8 cellular contexts compared by ENCODE assay signal in genomic region chr1:40257688-40258444, GRCh38. TPM values are rescaled to one million over a fixed set of nuclear protein-coding genes. Genes with fewer than 3 reads are reported as not detected.
A peak's percentile ranks its signal among the peaks of the same experiment; 100 is the strongest.
DNase-seq lines count a peak whose midpoint lies in the region; ATAC-seq, FAIRE-seq and TF ChIP-seq lines count a peak whose summit lies in the region.

TSS of gene ZMPSTE24 (plus strand) at chr1:40258236. CDS start at chr1:40258272, 36 bp downstream.

- peak; percentile 99 for FAIRE-seq in GM12892 (lab: Jason Lieb, UNC)

- H3K9me3 ChIP-seq in heart right ventricle (no peaks in the 10 kb centered on the region), upper lobe of left lung (no peaks in the 10 kb centered on the region)

- H3K4me1 ChIP-seq in heart right ventricle = peaks cover 0 to 61% (median 37%) of the 10 kb centered on the region in 9 donors
- H3K4me1 ChIP-seq in upper lobe of left lung = peaks cover 21 to 38% (median 22%) of the 10 kb centered on the region in 4 donors

- intact Hi-C loops in T-helper 1 cell treated with Interleukin-12 subunit alpha and Interleukin-12 subunit beta and Interleukin-4 antibody, amounts not matched to agents 30 ng/mL and 1 ng/mL, for 36 hours (cut with micrococcal nuclease) = loop anchor here (1.0 to 5.0 kb wide), 14 partner anchors 17 to 604 kb away; partner anchors contain the start of genes CAP1, CITED4, NFYC and RLF
- intact Hi-C loops in heart right ventricle (cut with DNase I) = loop anchor here in 3 of 10 donors (2.0 to 10.0 kb wide), 3 partner anchors 73 to 97 kb away; partner anchors contain the start of gene RLF (in 3 of the 3)
- intact Hi-C loops in posterior cingulate gyrus (cut with DNase I) = loop anchor here (1.0 to 2.0 kb wide), 2 partner anchors 57 to 97 kb away; partner anchors contain the start of gene RLF

- H3K27me3 ChIP-seq in heart right ventricle (no peaks in the 10 kb centered on the region), upper lobe of left lung (no peaks in the 10 kb centered on the region)

- H3K36me3 ChIP-seq in heart right ventricle (peaks cover 0 to 34% (median 25%) of the 10 kb centered on the region in 9 donors), upper lobe of left lung (peaks cover 13 to 35% (median 19%) of the 10 kb centered on the region in 4 donors)

- DNase-seq in GM12892 (ENCODE audit: insufficient read length) (peak; percentile 76), NCI-H146 treated with DMSO at 0.1 percent for 48 hours (lab: John Stamatoyannopoulos, UW; ENCODE audit: unreplicated experiment) (peak; percentile 86), amniotic epithelial cell (ENCODE audit: low read depth) (peak; percentile 97), heart right ventricle (peak; percentile 93 to 98), posterior cingulate gyrus (peak; percentile 93 to 99 (median 95)), upper lobe of left lung (peak; percentile 92 to 95)

- TF ChIP-seq EP300 in upper lobe of left lung (IDR thresholded peaks at IDR 0.05) = no peak

- WGBS in heart right ventricle, 2 donors = 0 to 1% methylated on average over 48 of the region's 48 CpGs
- WGBS in upper lobe of left lung, 2 donors = 1% methylated on average over 31 to 40 of the region's 48 CpGs

- ATAC-seq in HG02852 (IDR thresholded peaks at IDR 0.05; ENCODE audit: unreplicated experiment) = peak; percentile 89
- peak; percentile 99 to 100 (median 100) for ATAC-seq in heart right ventricle
- peak; percentile 99 to 100 for ATAC-seq in upper lobe of left lung (ENCODE audit: low FRiP score in 2 of 2)

- H3K27ac ChIP-seq in heart right ventricle (peak within 1 kb of the TSS; percentile 80 to 98 (median 90)), upper lobe of left lung (peak within 1 kb of the TSS; percentile 95 to 97 (median 96))

- TF ChIP-seq POLR2A in GM12892 (IDR thresholded peaks at IDR 0.05; ENCODE audit: low read depth, low read length) (peak; percentile 87), upper lobe of left lung (IDR thresholded peaks at IDR 0.05) (peak in 3 of 4 donors; percentile 48 to 63 (median 51))

- no peak for TF ChIP-seq CTCF in heart right ventricle (IDR thresholded peaks at IDR 0.05)
- TF ChIP-seq CTCF in upper lobe of left lung (IDR thresholded peaks at IDR 0.05) = peak in 3 of 6 experiments; percentile 4 to 22 (median 5)

- H3K4me3 ChIP-seq in heart right ventricle = peak within 1 kb of the TSS; percentile 71 to 100 (median 93)
- peak within 1 kb of the TSS; percentile 70 to 96 (median 94) for H3K4me3 ChIP-seq in upper lobe of left lung

RNA-seq across cellular contexts. Expression of gene ZMPSTE24, which starts in this region (rescaled TPM):
- polyA plus RNA-seq in GM12892 (2012; ENCODE audit: missing spikeins) = 17.7 TPM
- 39.5 and 40.5 TPM in 2 replicates for total RNA-seq in T-helper 1 cell treated with Interleukin-12 subunit alpha and Interleukin-12 subunit beta and Interleukin-4 antibody, amounts not matched to agents 30 ng/mL and 1 ng/mL, for 36 hours
- total RNA-seq in heart right ventricle = 10 to 100 TPM; 19.9 to 47.5 (median 30.2) TPM
- polyA plus RNA-seq in heart right ventricle = 10 to 100 TPM; 23.9 to 25.9 TPM
- 10 to 100 TPM; 10.3 to 42.8 (median 34.1) TPM for total RNA-seq in upper lobe of left lung

Comparison
In these comparisons a context has a peak if more than half of its experiments do, and no peak if none do; other contexts are left out.
1. Peak in every context shown above with its lines: DNase-seq, ATAC-seq, H3K4me3 ChIP-seq and H3K27ac ChIP-seq.